Comparison of ENCODE assay signal across 17 cellular contexts in the genomic region with DNA sequence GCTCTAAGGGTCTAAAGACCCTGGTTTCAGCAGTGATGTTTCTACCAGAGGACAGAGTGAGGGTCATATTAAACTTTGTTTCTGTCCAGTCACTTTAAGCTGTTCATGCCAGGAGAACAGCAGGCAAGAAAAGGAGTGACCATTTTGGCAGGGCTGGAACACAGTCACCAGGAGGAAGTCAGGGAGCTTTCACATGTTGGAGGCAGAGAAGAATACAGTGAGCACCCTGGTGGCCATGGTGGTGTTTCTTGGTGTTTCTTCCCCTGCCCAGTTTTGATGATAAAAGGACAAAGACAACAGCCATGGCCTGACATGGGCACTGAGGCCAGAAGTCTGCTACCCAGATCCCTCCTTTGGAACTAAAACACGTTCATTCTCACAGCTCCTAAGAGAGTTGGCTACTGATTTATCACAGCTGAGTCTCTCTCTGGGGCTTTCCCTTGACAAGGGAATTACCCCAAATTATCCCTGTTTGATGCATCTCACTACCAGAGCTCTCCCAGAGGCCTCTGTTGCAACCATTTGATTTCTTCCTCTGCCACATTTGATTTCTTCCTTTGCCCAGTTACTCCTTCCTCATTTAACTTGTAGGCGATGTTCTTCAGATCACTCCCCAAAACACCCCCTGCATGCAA.
A peak's percentile ranks its signal among the peaks of the same experiment; 100 is the strongest.
DNase-seq lines count a peak whose midpoint lies in the region; ATAC-seq and TF ChIP-seq lines count a peak whose summit lies in the region.
"Had no signal": no experiment of that assay in that cellular context is flagged by ENCODE, and none has a peak within 500 bp of the region (broad histone marks: within the 10 kb centered on the region; RNA-seq: fewer than 3 reads in every experiment).

No MANE protein-coding gene starts in this region.

- H3K9me3 ChIP-seq in OCI-LY3 (ENCODE audit: insufficient read depth, low read length), result no peaks in the 10 kb centered on the region

- H3K79me2 ChIP-seq in OCI-LY3 (ENCODE audit: low read length), result no peaks in the 10 kb centered on the region

- H3K9ac ChIP-seq in OCI-LY3 (ENCODE audit: low read length), result peak overlapping the region; percentile 62; the same call in 1 of the 2 replicates

- peak; percentile 17; the same call in 1 of the 2 replicates for TF ChIP-seq CTCF in OCI-LY3 (IDR thresholded peaks at IDR 0.05; ENCODE audit: low read depth, low read length)

- H3K36me3 ChIP-seq in OCI-LY3 (replicated peaks; ENCODE audit: low read depth, low read length), result no peaks in the 10 kb centered on the region

- DNase-seq in Right ventricle myocardium inferior (ENCODE audit: missing footprints) (no peak), NOMO-1 (lab: John Stamatoyannopoulos, UW; ENCODE audit: unreplicated experiment in 2 of 2) (no peak), NCI-H774 (lab: John Stamatoyannopoulos, UW) (no peak)
- DNase-seq: activated CD8-positive, alpha-beta memory T cell treated with anti-CD3 and anti-CD28 coated beads, Interleukin-2, amount 50 U/mL, for 4 hours; aorta; CD4-positive, alpha-beta T cell; foreskin melanocyte; H7; left cardiac atrium; naive B cell; NCI-H1048; NCI-H446 had no signal

- intact Hi-C loops in Right ventricle myocardium inferior (cut with DNase I), result no loop called here

- peaks cover 58% of the 10 kb centered on the region for H3K4me1 ChIP-seq in OCI-LY3 (ENCODE audit: low read length)

- peak overlapping the region; percentile 55; the same call in 1 of the 2 replicates for H2AFZ ChIP-seq in OCI-LY3 (ENCODE audit: low read depth, low read length)

- H3K27ac ChIP-seq in OCI-LY3 (ENCODE audit: low read length), result peak overlapping the region; percentile 86

- peak overlapping the region; percentile 59 for H3K4me3 ChIP-seq in OCI-LY3 (ENCODE audit: low read length)

- no peaks in the 10 kb centered on the region for H3K27me3 ChIP-seq in OCI-LY3 (ENCODE audit: low read depth, low read length)

- ATAC-seq in GM18520 (IDR thresholded peaks at IDR 0.05; ENCODE audit: unreplicated experiment), result peak; percentile 56
- ATAC-seq in GM21390 (IDR thresholded peaks at IDR 0.05; ENCODE audit: unreplicated experiment), result peak; percentile 79
- peak; percentile 71 for ATAC-seq in HG02943 (IDR thresholded peaks at IDR 0.05; ENCODE audit: low read depth, unreplicated experiment)
- ATAC-seq in GM19467 (IDR thresholded peaks at IDR 0.05; ENCODE audit: unreplicated experiment), result no peak
- ATAC-seq in Right ventricle myocardium inferior, result no peak
- ATAC-seq: left cardiac atrium had no signal

- H4K20me1 ChIP-seq in OCI-LY3 (ENCODE audit: insufficient read depth, low read length), result no peaks in the 10 kb centered on the region

- peak overlapping the region; percentile 82 for H3K4me2 ChIP-seq in OCI-LY3 (ENCODE audit: low read length)

Comparison
In these comparisons a context has a peak if more than half of its experiments do, and no peak if none do; other contexts are left out.
1. ATAC-seq: peak in GM18520 (single experiment), GM21390 (single experiment) and HG02943 (single experiment); none in GM19467 (single experiment) and Right ventricle myocardium inferior (single experiment).